In the genomic region with DNA sequence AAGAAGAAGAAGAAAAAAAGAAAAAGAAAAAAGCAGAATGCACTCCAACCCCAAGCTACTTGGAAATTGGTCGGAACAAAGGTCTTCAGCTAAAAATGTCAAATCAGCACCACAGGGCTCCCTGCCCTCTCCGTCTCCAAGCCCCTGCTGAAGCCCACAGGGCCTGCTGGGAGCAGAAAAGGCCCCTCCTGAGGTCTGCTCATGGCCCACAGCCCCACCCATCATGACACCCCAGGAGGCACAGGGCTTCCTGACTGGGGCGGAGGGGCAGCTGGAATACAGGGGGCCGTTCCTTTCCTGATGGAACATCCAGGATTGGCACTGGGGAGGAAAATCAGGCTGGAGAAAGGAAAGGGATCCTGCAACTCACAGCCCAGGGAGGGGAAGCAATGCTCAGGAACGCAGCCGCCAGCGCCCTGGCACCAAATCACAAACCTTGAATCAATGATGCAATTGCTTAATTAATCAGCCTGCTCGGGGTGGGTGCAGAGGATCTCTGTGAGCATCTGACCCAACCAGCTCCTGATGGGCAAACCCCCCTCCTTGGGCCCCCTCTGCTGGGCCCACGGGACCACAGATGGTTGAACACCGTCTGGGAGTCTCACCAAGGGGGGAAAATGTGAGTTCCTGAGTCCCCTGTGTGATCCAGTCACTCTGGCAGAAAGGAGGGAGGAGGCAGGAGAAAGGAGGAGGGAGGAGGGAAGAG, we compare ENCODE assay signal across 12 cellular contexts.
DNase-seq lines count a peak whose midpoint lies in the region; ATAC-seq and TF ChIP-seq lines count a peak whose summit lies in the region.
"Had no signal": no experiment of that assay in that cellular context is flagged by ENCODE, and none has a peak within 500 bp of the region (broad histone marks: within the 10 kb centered on the region; RNA-seq: fewer than 3 reads in every experiment).

No MANE protein-coding gene starts in this region.

- H3K27ac ChIP-seq in ascending aorta: peak overlapping the region; percentile 88 to 89
- peak overlapping the region; percentile 72 for H3K27ac ChIP-seq in right cardiac atrium (ENCODE audit: low read length)
- H3K27ac ChIP-seq: PC-9, VCaP had no signal

- peak overlapping the region; percentile 1; the same call in 1 of the 2 replicates for H3K9ac ChIP-seq in ES-I3 (ENCODE audit: low read depth, low read length)

- ATAC-seq in right cardiac atrium: peak; percentile 42 to 54

- 34% methylated on average over 10 of the region's 10 CpGs for WGBS in right cardiac atrium

- peak overlapping the region in 1 of 2 donors; percentile 39 for H3K4me3 ChIP-seq in ascending aorta
- H3K4me3 ChIP-seq in right cardiac atrium (ENCODE audit: low read length): no peak overlapping the region
- H3K4me3 ChIP-seq: PC-9 had no signal

- H3K9me3 ChIP-seq in ES-I3 (ENCODE audit: control insufficient read depth, insufficient read depth, low read length) (no peaks in the 10 kb centered on the region), ascending aorta (no peaks in the 10 kb centered on the region), right cardiac atrium (ENCODE audit: control insufficient read depth, low read length) (no peaks in the 10 kb centered on the region)

- H3K4me1 ChIP-seq in ES-I3 (ENCODE audit: insufficient read depth, low read length): peaks cover 81% of the 10 kb centered on the region
- peaks cover 7 to 25% of the 10 kb centered on the region in 2 donors for H3K4me1 ChIP-seq in ascending aorta
- H3K4me1 ChIP-seq in right cardiac atrium (ENCODE audit: control insufficient read depth, insufficient read depth, low read length): peaks cover 4% of the 10 kb centered on the region

- DNase-seq in ascending aorta (ENCODE audit: low spot score in 2 of 2): peak in 1 of 2 donors; percentile 85
- DNase-seq in right cardiac atrium: peak; percentile 69 to 87 (median 79)
- DNase-seq in retina: peak; percentile 75
- no peak for DNase-seq in SHP77 treated with DMSO at 0.1 percent for 48 hours (lab: John Stamatoyannopoulos, UW)
- DNase-seq in NCI-H1092 (lab: John Stamatoyannopoulos, UW): no peak
- DNase-seq in germinal center (ENCODE audit: low spot score): no peak
- no peak for DNase-seq in medulla oblongata (ENCODE audit: extremely low spot score)
- DNase-seq: activated naive CD4-positive, alpha-beta T cell treated with anti-CD3 and anti-CD28 coated beads, Interleukin-2, amount 10 ng/mL, durations not matched to agents 7 days and 5 days; C1 segment of cervical spinal cord; PC-9 had no signal

- H3K27me3 ChIP-seq in ascending aorta: no peaks in the 10 kb centered on the region
- no peaks in the 10 kb centered on the region for H3K27me3 ChIP-seq in right cardiac atrium (ENCODE audit: control insufficient read depth, insufficient read depth)

- no peak for TF ChIP-seq CTCF in ascending aorta (IDR thresholded peaks at IDR 0.05)

- H3K36me3 ChIP-seq in ES-I3 (ENCODE audit: insufficient read depth, low read length) (no peaks in the 10 kb centered on the region), ascending aorta (no peaks in the 10 kb centered on the region)

- intact Hi-C loops in ascending aorta (cut with DNase I) (loop anchor here (2.0 to 5.0 kb wide), 2 partner anchors 80 to 132 kb away; no protein-coding TSS in a partner anchor), right cardiac atrium (cut with DNase I) (loop anchor here in 1 of 4 donors (5.0 kb wide), 1 partner anchor 157 kb away; a partner anchor contains a TSS)

Comparison
In these comparisons a context has a peak if more than half of its experiments do, and no peak if none do; other contexts are left out.
1. DNase-seq: peak in right cardiac atrium (3 of 3) and retina (single experiment); none in SHP77 treated with DMSO at 0.1 percent for 48 hours (single experiment), NCI-H1092 (single experiment), germinal center (single experiment) and medulla oblongata (single experiment).